20 cellular contexts compared by ENCODE assay signal in genomic region chr15:36359286-36359685, GRCh38.
DNase-seq lines count a peak whose midpoint lies in the region; ATAC-seq and TF ChIP-seq lines count a peak whose summit lies in the region.
"Had no signal": no experiment of that assay in that cellular context is flagged by ENCODE, and none has a peak within 500 bp of the region (broad histone marks: within the 10 kb centered on the region; RNA-seq: fewer than 3 reads in every experiment).

No MANE protein-coding gene starts in this region.

- H3K36me3 ChIP-seq in GM23338 (ENCODE audit: insufficient read depth) (no peaks in the 10 kb centered on the region), fibroblast of lung (ENCODE audit: control insufficient read depth, insufficient read depth, low read length) (no peaks in the 10 kb centered on the region), SJCRH30 (no peaks in the 10 kb centered on the region)
- H3K36me3 ChIP-seq: MG63 had no signal

- H4K20me1 ChIP-seq in GM23338 (replicated peaks; ENCODE audit: insufficient read depth) (no peaks in the 10 kb centered on the region), fibroblast of lung (ENCODE audit: control insufficient read depth, extremely low read depth, insufficient read depth, low read length) (no peaks in the 10 kb centered on the region)

- H3K27ac Mint-ChIP-seq in GM23338 = no peak overlapping the region; the same call in 1 of the 2 replicates
- H3K27ac Mint-ChIP-seq: CD4-positive, alpha-beta T cell; T-helper 17 cell had no signal

- H3F3A ChIP-seq in GM23338 (replicated peaks; ENCODE audit: low read depth) = no peaks in the 10 kb centered on the region

- peak overlapping the region; percentile 43 for H3K27ac ChIP-seq in AG04450 (ENCODE audit: low read depth, low read length)
- H3K27ac ChIP-seq in GM23338 (ENCODE audit: low read depth) = no peak overlapping the region
- H3K27ac ChIP-seq in fibroblast of lung (ENCODE audit: insufficient read depth, low read length) = no peak overlapping the region
- H3K27ac ChIP-seq in SJCRH30 = no peak overlapping the region
- H3K27ac ChIP-seq: HL-60 had no signal

- H3K27me3 ChIP-seq in AG04450 (ENCODE audit: control insufficient read depth, insufficient read depth, low read length) (no peaks in the 10 kb centered on the region), GM23338 (ENCODE audit: insufficient read depth) (no peaks in the 10 kb centered on the region), fibroblast of lung (ENCODE audit: control insufficient read depth, insufficient read depth, low read length) (no peaks in the 10 kb centered on the region), SJCRH30 (no peaks in the 10 kb centered on the region)
- H3K27me3 ChIP-seq: MG63 had no signal

- no peaks in the 10 kb centered on the region for H3K27me3 Mint-ChIP-seq in GM23338 (ENCODE audit: insufficient read depth, low read depth, poor library complexity)
- H3K27me3 Mint-ChIP-seq: CD4-positive, alpha-beta T cell; T-helper 17 cell had no signal

- H3K4me1 ChIP-seq in GM23338 (ENCODE audit: insufficient read depth) = no peaks in the 10 kb centered on the region
- H3K4me1 ChIP-seq in fibroblast of lung (ENCODE audit: control insufficient read depth, extremely low read depth, insufficient read depth, low read length) = peaks cover 23% of the 10 kb centered on the region
- no peaks in the 10 kb centered on the region for H3K4me1 ChIP-seq in SJCRH30

- H3K36me3 Mint-ChIP-seq in GM23338 (ENCODE audit: low read depth) = no peaks in the 10 kb centered on the region

- DNase-seq in AG04450 (ENCODE audit: low read depth, low spot score) = no peak
- DNase-seq in GM23338 (ENCODE audit: low spot score) = no peak
- peak; percentile 41 for DNase-seq in NCI-H69 (lab: John Stamatoyannopoulos, UW)
- DNase-seq in fibroblast of lung (ENCODE audit: low read depth in 2 of 2) = no peak
- DNase-seq in HCEC 1CT = no peak
- no peak for DNase-seq in NCI-H2171 treated with DMSO at 0.1 percent for 48 hours (lab: John Stamatoyannopoulos, UW)
- DNase-seq in SJCRH30 = no peak
- DNase-seq: AML-193; CD4-positive, alpha-beta T cell; DND-41; KBM-7; MG63; NCI-H1417; NCI-H2029 treated with DMSO at 0.1 percent for 48 hours; NCI-H526 treated with DMSO at 0.1 percent for 48 hours; Right ventricle myocardium superior; T-helper 17 cell had no signal

- TF ChIP-seq CTCF in AG04450 (IDR thresholded peaks at IDR 0.05; ENCODE audit: low read depth, low read length) (no peak), GM23338 (conservative IDR thresholded peaks at IDR 0.05; ENCODE audit: low read depth in 2 of 2) (no peak), fibroblast of lung (conservative IDR thresholded peaks at IDR 0.05 in 1 of 2, IDR thresholded peaks at IDR 0.05 in 1 of 2; ENCODE audit: low read depth in 1 of 2, low read length in 2 of 2) (no peak)

- CTCF ChIA-PET in AG04450 (lab: Charles Lee) = no interaction called here

- H3K9ac ChIP-seq in fibroblast of lung (ENCODE audit: insufficient read depth, low read length) = no peak overlapping the region

- no peaks in the 10 kb centered on the region for H3K9me3 ChIP-seq in AG04450 (ENCODE audit: control insufficient read depth, insufficient read depth, low read length)
- H3K9me3 ChIP-seq in fibroblast of lung (ENCODE audit: control insufficient read depth, insufficient read depth, low read depth, low read length) = no peaks in the 10 kb centered on the region
- no peaks in the 10 kb centered on the region for H3K9me3 ChIP-seq in SJCRH30 (replicated peaks)
- H3K9me3 ChIP-seq: MG63 had no signal

- H2AFZ ChIP-seq in GM23338 (peak overlapping the region; percentile 28; the same call in 1 of the 2 replicates), fibroblast of lung (ENCODE audit: low read length) (peak overlapping the region; percentile 19)

- H3K79me2 ChIP-seq in GM23338 (replicated peaks; ENCODE audit: insufficient read depth) (no peaks in the 10 kb centered on the region), fibroblast of lung (ENCODE audit: control insufficient read depth, insufficient read depth, low read length) (no peaks in the 10 kb centered on the region)

- H3K4me2 ChIP-seq in GM23338 = no peak overlapping the region
- no peak overlapping the region for H3K4me2 ChIP-seq in fibroblast of lung (ENCODE audit: extremely low read depth, insufficient read depth, low read length)

- ATAC-seq in GM23338 (no peak), GM21360 (IDR thresholded peaks at IDR 0.05; ENCODE audit: unreplicated experiment) (no peak)
- ATAC-seq: Panc1, T-helper 17 cell had no signal

- H3K4me3 ChIP-seq in AG04450 (ENCODE audit: low read depth, low read length) (no peak overlapping the region), GM23338 (no peak overlapping the region), fibroblast of lung (replicated peaks in 1 of 4; ENCODE audit: control extremely low read depth in 1 of 4, insufficient read depth in 1 of 4, low read depth in 3 of 4, low read length in 4 of 4) (no peak overlapping the region), SJCRH30 (no peak overlapping the region)
- H3K4me3 ChIP-seq: MG63 had no signal

- POLR2A ChIA-PET in AG04450 (lab: Yijun Ruan, JAX) = interaction anchor here (1.1 kb wide), 1 partner anchor 109 kb away, joined by 3 read pairs; no protein-coding TSS in a partner anchor

- H3K4me3 Mint-ChIP-seq in GM23338 = no peak overlapping the region
- H3K4me3 Mint-ChIP-seq: CD4-positive, alpha-beta T cell; T-helper 17 cell had no signal

- H3K9me3 Mint-ChIP-seq in GM23338 = no peaks in the 10 kb centered on the region
- H3K9me3 Mint-ChIP-seq: CD4-positive, alpha-beta T cell had no signal

- peaks cover 3% of the 10 kb centered on the region; the same call in 1 of the 2 replicates for H3K9me2 ChIP-seq in GM23338 (ENCODE audit: insufficient read depth)

- no peaks in the 10 kb centered on the region for H3K4me1 Mint-ChIP-seq in GM23338
- H3K4me1 Mint-ChIP-seq: T-helper 17 cell had no signal

TF ChIP-seq in GM23338, 12 proteins besides CTCF, POLR2A, EP300 and RAD21 (continues in another document):
- TF ChIP-seq CREB1 (CRISPR knock-in tag; IDR thresholded peaks at IDR 0.05; ENCODE audit: low read depth) (no peak), ZNF462 (CRISPR knock-in tag; IDR thresholded peaks at IDR 0.05) (no peak), NANOG (IDR thresholded peaks at IDR 0.05; ENCODE audit: borderline replicate concordance) (no peak), STAT1 (IDR thresholded peaks at IDR 0.05; ENCODE audit: unreplicated experiment) (no peak)
